Comparison of ENCODE assay signal across 9 cellular contexts in genomic region chr13:52411629-52412028, GRCh38. TPM values are rescaled to one million over a fixed set of nuclear protein-coding genes. Genes with fewer than 3 reads are reported as not detected.
DNase-seq lines count a peak whose midpoint lies in the region; ATAC-seq and TF ChIP-seq lines count a peak whose summit lies in the region.
"Had no signal": no experiment of that assay in that cellular context is flagged by ENCODE, and none has a peak within 500 bp of the region (broad histone marks: within the 10 kb centered on the region; RNA-seq: fewer than 3 reads in every experiment).

No MANE protein-coding gene starts in this region.

- in situ Hi-C loops in astrocyte of the spinal cord (cut with HindIII; ENCODE audit: low sequenced_read_pairs) = no loop called here

- H3K4me3 Mint-ChIP-seq in MCF 10A (ENCODE audit: unreplicated experiment) (no peak overlapping the region), WTC11 (no peak overlapping the region)

- no peaks in the 10 kb centered on the region for H3K27me3 Mint-ChIP-seq in MCF 10A (ENCODE audit: insufficient read depth, unreplicated experiment)
- H3K27me3 Mint-ChIP-seq in WTC11 (ENCODE audit: low read depth) = peaks cover 10% of the 10 kb centered on the region

- POLR2A ChIA-PET in MCF 10A (lab: Yijun Ruan, JAX) (interaction anchor here (0.8 to 7.3 kb wide), 12 partner anchors 10 to 326 kb away, joined by 3 to 73 read pairs (median 6); partner anchors contain the start of gene VPS36), WTC11 (lab: Charles Lee) (no interaction called here)

- intact Hi-C loops in MCF 10A (cut with micrococcal nuclease) = no loop called here
- intact Hi-C loops in breast epithelium (cut with DNase I; ENCODE audit: low total_unique reads) = no loop called here

- no peaks in the 10 kb centered on the region for H3K9me3 ChIP-seq in breast epithelium
- H3K9me3 ChIP-seq in subcutaneous abdominal adipose tissue (ENCODE audit: control insufficient read depth in 5 of 5, low read length in 5 of 5) = no peaks in the 10 kb centered on the region

- H3K9ac ChIP-seq in subcutaneous abdominal adipose tissue (ENCODE audit: low read length in 5 of 5) = no peak overlapping the region
- H3K9ac ChIP-seq: BLaER1 treated with 17β-estradiol and CSF1 and Interleukin-3, amounts not matched to agents 10 nM and 100 nM had no signal

- no peak for TF ChIP-seq POLR2A in breast epithelium (IDR thresholded peaks at IDR 0.05)

- H3K4me1 ChIP-seq in breast epithelium = no peaks in the 10 kb centered on the region
- H3K4me1 ChIP-seq in subcutaneous abdominal adipose tissue (ENCODE audit: control insufficient read depth in 5 of 5, insufficient read depth in 5 of 5, low read length in 5 of 5) = peaks cover 0 to 19% (median 13%) of the 10 kb centered on the region in 5 donors

- no TSS peak for BruUV-seq in MCF 10A (replicated peaks; lab: Mats Ljungman, UMichigan)

- CTCF ChIA-PET in MCF 10A (lab: Yijun Ruan, JAX) (interaction anchor here (0.5 to 3.1 kb wide), 5 partner anchors 29 to 68 kb away, joined by 3 to 31 read pairs (median 5); partner anchors contain the start of gene VPS36), WTC11 (lab: Charles Lee) (no interaction called here)

- no peak for TF ChIP-seq CTCF in MCF 10A (IDR thresholded peaks at IDR 0.05; ENCODE audit: unreplicated experiment)
- no peak for TF ChIP-seq CTCF in breast epithelium (IDR thresholded peaks at IDR 0.05)
- TF ChIP-seq CTCF in astrocyte of the spinal cord (IDR thresholded peaks at IDR 0.05; ENCODE audit: low read depth, low read length) = no peak
- no peak for TF ChIP-seq CTCF in WTC11 (IDR thresholded peaks at IDR 0.05)

- no peak overlapping the region for H3K4me3 ChIP-seq in breast epithelium
- no peak overlapping the region for H3K4me3 ChIP-seq in astrocyte of the spinal cord (ENCODE audit: low read depth, low read length)
- H3K4me3 ChIP-seq in subcutaneous abdominal adipose tissue (ENCODE audit: low read depth in 1 of 5, low read length in 5 of 5) = no peak overlapping the region
- H3K4me3 ChIP-seq: BLaER1 treated with 17β-estradiol and CSF1 and Interleukin-3, amounts not matched to agents 10 nM and 100 nM had no signal

- H3K27me3 ChIP-seq in breast epithelium = no peaks in the 10 kb centered on the region
- no peaks in the 10 kb centered on the region for H3K27me3 ChIP-seq in subcutaneous abdominal adipose tissue (ENCODE audit: control insufficient read depth in 5 of 5, insufficient read depth in 4 of 5, low read length in 5 of 5)

- DNase-seq in MCF 10A (ENCODE audit: unreplicated experiment) = peak; percentile 89
- DNase-seq in breast epithelium (ENCODE audit: low spot score in 2 of 2) = no peak
- peak; percentile 49 for DNase-seq in astrocyte of the spinal cord (ENCODE audit: low read depth, low spot score)
- DNase-seq in NCI-H748 (lab: John Stamatoyannopoulos, UW; ENCODE audit: unreplicated experiment) = no peak
- DNase-seq in WTC11 (ENCODE audit: low spot score) = no peak
- no peak for DNase-seq in NCI-H1694 treated with DMSO at 0.1 percent for 48 hours (lab: John Stamatoyannopoulos, UW)

- peak overlapping the region; percentile 88 for H3K27ac Mint-ChIP-seq in MCF 10A (ENCODE audit: low read depth, unreplicated experiment)
- no peak overlapping the region for H3K27ac Mint-ChIP-seq in WTC11

- H3K27ac ChIP-seq in breast epithelium (no peak overlapping the region), subcutaneous abdominal adipose tissue (ENCODE audit: low read depth, low read length) (peak overlapping the region; percentile 11)
- H3K27ac ChIP-seq: BLaER1 treated with 17β-estradiol and CSF1 and Interleukin-3, amounts not matched to agents 10 nM and 100 nM had no signal

- H3K4me1 Mint-ChIP-seq in MCF 10A (ENCODE audit: insufficient read depth, unreplicated experiment) = peaks cover 33% of the 10 kb centered on the region
- H3K4me1 Mint-ChIP-seq in WTC11 = no peaks in the 10 kb centered on the region

- H3K36me3 Mint-ChIP-seq in MCF 10A (ENCODE audit: insufficient read depth, unreplicated experiment) (peaks cover 34% of the 10 kb centered on the region), WTC11 (peaks cover 10% of the 10 kb centered on the region)

- H3K9me3 Mint-ChIP-seq in MCF 10A (ENCODE audit: unreplicated experiment) (no peaks in the 10 kb centered on the region), WTC11 (no peaks in the 10 kb centered on the region)

- H3K36me3 ChIP-seq in breast epithelium (peaks cover 5% of the 10 kb centered on the region), subcutaneous abdominal adipose tissue (ENCODE audit: control insufficient read depth in 5 of 5, insufficient read depth in 5 of 5, low read length in 5 of 5) (peaks cover 20 to 28% (median 21%) of the 10 kb centered on the region in 5 donors)

- ATAC-seq in HG03045 (IDR thresholded peaks at IDR 0.05; ENCODE audit: unreplicated experiment) (peak; percentile 89), WTC11 (no peak)

TF ChIP-seq in WTC11, 78 proteins besides CTCF, POLR2A, EP300 and RAD21 (continues in another document):
- TF ChIP-seq AR (CRISPR knock-in tag; IDR thresholded peaks at IDR 0.05) (no peak), STAT6 (CRISPR knock-in tag; conservative IDR thresholded peaks at IDR 0.05; ENCODE audit: low read depth) (no peak), E2F1 (CRISPR knock-in tag; IDR thresholded peaks at IDR 0.05) (no peak), ZNF219 (CRISPR knock-in tag; IDR thresholded peaks at IDR 0.05; ENCODE audit: borderline replicate concordance) (no peak), MYBL2 (CRISPR knock-in tag; IDR thresholded peaks at IDR 0.05) (no peak), ZNF512 (CRISPR knock-in tag; IDR thresholded peaks at IDR 0.05; ENCODE audit: borderline replicate concordance) (no peak)

RNA-seq across cellular contexts. Expression of gene THSD1, which starts 5.7 kb away (rescaled TPM):
- total RNA-seq in MCF 10A (2022) (13.3 and 16.7 TPM in 2 replicates), breast epithelium (1 to 10 TPM; 5.8 to 9.8 (median 9.1) TPM), WTC11 (2021) (0.30 to 0.46 TPM (median 0.39 TPM) in 3 replicates)

RNA-seq across cellular contexts. Expression of gene VPS36, which starts 38.8 kb away (rescaled TPM):
- 42.8 and 43.4 TPM in 2 replicates for total RNA-seq in MCF 10A (2022)
- total RNA-seq in breast epithelium = 10 to 100 TPM; 44.0 to 97.6 (median 65.5) TPM
- total RNA-seq in WTC11 (2021) = 18.0 to 21.0 TPM (median 19.2 TPM) in 3 replicates

RNA-seq across cellular contexts. Expression of gene CKAP2, which starts 43.6 kb away (rescaled TPM):
- total RNA-seq in MCF 10A (2022) (37.9 and 50.7 TPM in 2 replicates), breast epithelium (10 to 100 TPM in 1 of 3 donors, 1 to 10 TPM in 2; 6.9 to 11.0 (median 8.6) TPM), WTC11 (2021) (53.0 to 59.0 TPM (median 56.0 TPM) in 3 replicates)

Comparison
In these comparisons a context has a peak if more than half of its experiments do, and no peak if none do; other contexts are left out.
1. DNase-seq: peak in MCF 10A (single experiment) and astrocyte of the spinal cord (single experiment); none in breast epithelium (0 of 2), NCI-H748 (single experiment), WTC11 (single experiment) and NCI-H1694 treated with DMSO at 0.1 percent for 48 hours (single experiment).